8 cellular contexts compared by ENCODE assay signal in genomic region chr18:61893304-61893970, GRCh38. TPM values are rescaled to one million over a fixed set of nuclear protein-coding genes. Genes with fewer than 3 reads are reported as not detected.
DNase-seq lines count a peak whose midpoint lies in the region; FAIRE-seq and TF ChIP-seq lines count a peak whose summit lies in the region.

No MANE protein-coding gene starts in this region.

- H3K4me1 ChIP-seq in esophagus (ENCODE audit: control insufficient read depth in 2 of 2, insufficient read depth in 2 of 2, low read length in 1 of 2) (peaks cover 0 to 8% of the 10 kb centered on the region in 2 donors), muscle layer of duodenum (ENCODE audit: control insufficient read depth in 1 of 2, insufficient read depth in 2 of 2, low read length in 2 of 2) (peaks cover 0 to 22% of the 10 kb centered on the region in 2 donors), transverse colon (peaks cover 7 to 33% (median 10%) of the 10 kb centered on the region in 4 donors)

- peak overlapping the region; percentile 59 for H3K4me3 ChIP-seq in MG63
- peak overlapping the region; percentile 76 to 78 for H3K4me3 ChIP-seq in esophagus (ENCODE audit: low read depth in 1 of 2, low read length in 2 of 2)
- peak overlapping the region; percentile 69 to 85 for H3K4me3 ChIP-seq in muscle layer of duodenum (ENCODE audit: low read depth in 1 of 2, low read length in 2 of 2)
- H3K4me3 ChIP-seq in transverse colon, result peak overlapping the region; percentile 79 to 95 (median 90)

- H3K27me3 ChIP-seq in MG63, result no peaks in the 10 kb centered on the region
- no peaks in the 10 kb centered on the region for H3K27me3 ChIP-seq in esophagus (ENCODE audit: control insufficient read depth in 1 of 2, insufficient read depth in 2 of 2, low read length in 2 of 2)
- H3K27me3 ChIP-seq in muscle layer of duodenum (ENCODE audit: low read depth, low read length), result no peaks in the 10 kb centered on the region
- H3K27me3 ChIP-seq in transverse colon, result no peaks in the 10 kb centered on the region

- no peak for TF ChIP-seq EP300 in transverse colon (IDR thresholded peaks at IDR 0.05; ENCODE audit: low read depth)

- intact Hi-C loops in transverse colon (cut with DNase I; ENCODE audit: low total_unique reads), result loop anchor here (10.0 kb wide), 1 partner anchor 259 kb away; no protein-coding TSS in a partner anchor

- peak overlapping the region; percentile 44 to 78 for H3K27ac ChIP-seq in esophagus (ENCODE audit: low read depth in 2 of 2, low read length in 1 of 2)
- H3K27ac ChIP-seq in muscle layer of duodenum (ENCODE audit: low read length), result no peak overlapping the region
- peak overlapping the region; percentile 83 to 87 (median 86) for H3K27ac ChIP-seq in transverse colon

- DNase-seq in Daoy (ENCODE audit: low read depth) (peak; percentile 59), H54 (ENCODE audit: insufficient read length, low spot score) (peak; percentile 24), MG63 (peak; percentile 58), activated T-cell treated with anti-CD3 and anti-CD28 coated beads for 48 hours (ENCODE audit: low read depth) (peak; percentile 6), transverse colon (peak; percentile 55), kidney glomerular epithelial cell (lab: John Stamatoyannopoulos, UW) (no peak)

- FAIRE-seq in H54 (lab: Jason Lieb, UNC), result no peak

- H3K36me3 ChIP-seq in MG63, result no peaks in the 10 kb centered on the region
- peaks cover 0 to 5% of the 10 kb centered on the region in 2 donors for H3K36me3 ChIP-seq in esophagus (ENCODE audit: control insufficient read depth in 2 of 2, insufficient read depth in 2 of 2, low read length in 1 of 2)
- H3K36me3 ChIP-seq in muscle layer of duodenum (ENCODE audit: control insufficient read depth in 1 of 2, insufficient read depth in 2 of 2, low read length in 2 of 2), result no peaks in the 10 kb centered on the region
- H3K36me3 ChIP-seq in transverse colon, result no peaks in the 10 kb centered on the region

- H3K9me3 ChIP-seq in MG63, result no peaks in the 10 kb centered on the region
- no peaks in the 10 kb centered on the region for H3K9me3 ChIP-seq in esophagus (ENCODE audit: control insufficient read depth in 2 of 2, insufficient read depth in 1 of 2, low read depth in 1 of 2, low read length in 1 of 2)
- H3K9me3 ChIP-seq in muscle layer of duodenum (ENCODE audit: control insufficient read depth in 1 of 2, low read length in 2 of 2), result no peaks in the 10 kb centered on the region
- no peaks in the 10 kb centered on the region for H3K9me3 ChIP-seq in transverse colon

- 1% methylated on average over 40 to 65 of the region's 65 CpGs for WGBS in esophagus, 2 donors
- 1% methylated on average over 22 of the region's 65 CpGs; no CpG with 5 or more reads in 1 of the 2 donors for WGBS in transverse colon (ENCODE audit: low coverage in 1 of 2), 2 donors

- TF ChIP-seq POLR2A in H54 (IDR thresholded peaks at IDR 0.05; ENCODE audit: low read depth, low read length), result no peak
- TF ChIP-seq POLR2A in transverse colon (IDR thresholded peaks at IDR 0.05), result no peak

- in situ Hi-C loops in transverse colon (cut with MboI; ENCODE audit: low pct_ligation_motif_present in 1 of 4, low pct_unique_long_range_greater_than_20kb in 1 of 4, low sequenced_read_pairs in 3 of 4), result loop anchor here in 3 of 4 donors (10.0 to 25.0 kb wide), 3 partner anchors 259 to 309 kb away; no protein-coding TSS in a partner anchor

- TF ChIP-seq CTCF in transverse colon (IDR thresholded peaks at IDR 0.05), result peak in 2 of 5 experiments; percentile 3 to 15

RNA-seq across cellular contexts. Expression of gene RNF152, which starts 0.6 kb away (rescaled TPM):
- total RNA-seq in Daoy (2014; rRNA removed; shearing (Covaris generic)), result 1.3 and 4.2 TPM in 2 replicates
- total RNA-seq in MG63 (2014; rRNA removed; shearing (Covaris generic); ENCODE audit: low replicate concordance), result 0.99 and 1.1 TPM in 2 replicates
- polyA plus RNA-seq in esophagus, result 1 to 10 TPM; 1.2 to 2.1 TPM
- 100 to 1,000 TPM in 2 of 4 donors, 10 to 100 TPM in 2; 29.7 to 340 (median 159) TPM for total RNA-seq in transverse colon
